13 cellular contexts compared by ENCODE assay signal in the genomic region with DNA sequence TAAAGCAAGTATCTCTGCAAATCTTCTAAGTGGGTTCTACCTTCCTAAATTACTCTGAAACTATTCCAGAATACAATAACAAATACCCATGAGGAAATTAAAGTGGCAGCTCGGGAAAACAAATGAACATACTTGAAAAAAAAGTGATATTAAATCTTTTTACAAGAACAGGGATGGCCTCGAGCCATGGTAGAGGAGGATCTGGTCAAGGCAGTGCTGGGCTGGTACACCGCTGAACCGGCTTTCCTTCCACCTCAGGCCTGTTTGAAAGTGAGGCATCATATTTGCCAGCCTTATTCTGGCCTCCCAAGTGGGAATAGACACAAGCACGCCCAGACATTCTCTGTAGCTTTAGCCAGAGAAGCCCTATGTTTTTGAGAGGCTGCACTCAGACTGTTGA.
DNase-seq lines count a peak whose midpoint lies in the region; ATAC-seq and TF ChIP-seq lines count a peak whose summit lies in the region.
"Had no signal": no experiment of that assay in that cellular context is flagged by ENCODE, and none has a peak within 500 bp of the region (broad histone marks: within the 10 kb centered on the region; RNA-seq: fewer than 3 reads in every experiment).

No MANE protein-coding gene starts in this region.

- TF ChIP-seq POLR2A in body of pancreas (IDR thresholded peaks at IDR 0.05) (no peak), gastrocnemius medialis (IDR thresholded peaks at IDR 0.05) (no peak)

- TF ChIP-seq CTCF in body of pancreas (IDR thresholded peaks at IDR 0.05): no peak
- TF ChIP-seq CTCF in gastrocnemius medialis (IDR thresholded peaks at IDR 0.05 in 4 of 5, conservative IDR thresholded peaks at IDR 0.05 in 1 of 5): no peak

- H3K4me3 ChIP-seq in body of pancreas: no peak overlapping the region
- H3K4me3 ChIP-seq in gastrocnemius medialis: no peak overlapping the region
- H3K4me3 ChIP-seq: BLaER1 treated with 17β-estradiol and CSF1 and Interleukin-3, amounts not matched to agents 10 nM and 100 nM had no signal

- H3K27ac Mint-ChIP-seq in activated naive CD8-positive, alpha-beta T cell treated with anti-CD3 and anti-CD28 coated beads, Interleukin-2, amount 50 U/mL, for 24 hours: no peak overlapping the region
- H3K27ac Mint-ChIP-seq in activated naive CD8-positive, alpha-beta T cell treated with anti-CD3 and anti-CD28 coated beads for 36 hours: no peak overlapping the region
- H3K27ac Mint-ChIP-seq: CD4-positive, alpha-beta T cell; HFFc6 had no signal

- no peaks in the 10 kb centered on the region for H3K9me3 Mint-ChIP-seq in activated naive CD8-positive, alpha-beta T cell treated with anti-CD3 and anti-CD28 coated beads, Interleukin-2, amount 50 U/mL, for 24 hours
- H3K9me3 Mint-ChIP-seq in activated naive CD8-positive, alpha-beta T cell treated with anti-CD3 and anti-CD28 coated beads for 36 hours: no peaks in the 10 kb centered on the region
- H3K9me3 Mint-ChIP-seq: CD4-positive, alpha-beta T cell; HFFc6 had no signal

- 88 to 91% methylated on average over 5 of the region's 5 CpGs for WGBS in body of pancreas, 2 donors

- H3K4me1 ChIP-seq in body of pancreas (peaks cover 57% of the 10 kb centered on the region), gastrocnemius medialis (peaks cover 54 to 68% of the 10 kb centered on the region in 2 donors)
- H3K4me1 ChIP-seq: BLaER1 treated with 17β-estradiol and CSF1 and Interleukin-3, amounts not matched to agents 10 nM and 100 nM had no signal

- H3K36me3 ChIP-seq in body of pancreas (replicated peaks in 1 of 2; ENCODE audit: insufficient read depth in 1 of 2, low read depth in 2 of 2) (no peaks in the 10 kb centered on the region), gastrocnemius medialis (no peaks in the 10 kb centered on the region)

- H3K27me3 Mint-ChIP-seq in activated naive CD8-positive, alpha-beta T cell treated with anti-CD3 and anti-CD28 coated beads, Interleukin-2, amount 50 U/mL, for 24 hours: peaks cover 4% of the 10 kb centered on the region
- H3K27me3 Mint-ChIP-seq in activated naive CD8-positive, alpha-beta T cell treated with anti-CD3 and anti-CD28 coated beads for 36 hours: peaks cover 4% of the 10 kb centered on the region

- H3K36me3 Mint-ChIP-seq in activated naive CD8-positive, alpha-beta T cell treated with anti-CD3 and anti-CD28 coated beads, Interleukin-2, amount 50 U/mL, for 24 hours (ENCODE audit: low read depth): no peaks in the 10 kb centered on the region
- H3K36me3 Mint-ChIP-seq in activated naive CD8-positive, alpha-beta T cell treated with anti-CD3 and anti-CD28 coated beads for 36 hours: no peaks in the 10 kb centered on the region

- DNase-seq in activated naive CD8-positive, alpha-beta T cell treated with anti-CD3 and anti-CD28 coated beads, Interleukin-2, amount 50 U/mL, for 24 hours: no peak
- DNase-seq in activated naive CD8-positive, alpha-beta T cell treated with anti-CD3 and anti-CD28 coated beads for 36 hours: no peak
- no peak for DNase-seq in body of pancreas
- no peak for DNase-seq in gastrocnemius medialis
- DNase-seq in NCI-H524 (lab: John Stamatoyannopoulos, UW): no peak
- DNase-seq in NK-92 treated with Interleukin-12 subunit alpha and Interleukin-12 subunit beta, amount 100 ng/mL, for 24 hours (lab: John Stamatoyannopoulos, UW): no peak
- DNase-seq: ACHN; Calu3; CD4-positive, alpha-beta T cell; HCEC 1CT; HFFc6 had no signal

- no peaks in the 10 kb centered on the region for H3K9me3 ChIP-seq in body of pancreas
- H3K9me3 ChIP-seq in gastrocnemius medialis: no peaks in the 10 kb centered on the region
- H3K9me3 ChIP-seq: BLaER1 treated with 17β-estradiol and CSF1 and Interleukin-3, amounts not matched to agents 10 nM and 100 nM had no signal

- ATAC-seq in activated naive CD8-positive, alpha-beta T cell treated with anti-CD3 and anti-CD28 coated beads, Interleukin-2, amount 50 U/mL, for 24 hours: peak; percentile 20
- ATAC-seq in body of pancreas: no peak
- ATAC-seq in gastrocnemius medialis: no peak
- no peak for ATAC-seq in HG03280 (IDR thresholded peaks at IDR 0.05; ENCODE audit: unreplicated experiment)

- H3K27ac ChIP-seq in body of pancreas: peak overlapping the region; percentile 64 to 87 (median 83)
- H3K27ac ChIP-seq in gastrocnemius medialis: peak overlapping the region; percentile 55 to 76 (median 72)
- H3K27ac ChIP-seq: BLaER1 treated with 17β-estradiol and CSF1 and Interleukin-3, amounts not matched to agents 10 nM and 100 nM had no signal

- intact Hi-C loops in body of pancreas (cut with DNase I) (no loop called here), gastrocnemius medialis (cut with DNase I; ENCODE audit: low total_unique reads) (loop anchor here (5.0 to 10.0 kb wide), 2 partner anchors 122 to 215 kb away; a partner anchor contains a TSS)

- in situ Hi-C loops in gastrocnemius medialis (cut with MboI; ENCODE audit: low sequenced_read_pairs in 4 of 4): no loop called here

- no peak overlapping the region for H3K4me3 Mint-ChIP-seq in activated naive CD8-positive, alpha-beta T cell treated with anti-CD3 and anti-CD28 coated beads, Interleukin-2, amount 50 U/mL, for 24 hours
- H3K4me3 Mint-ChIP-seq in activated naive CD8-positive, alpha-beta T cell treated with anti-CD3 and anti-CD28 coated beads for 36 hours: no peak overlapping the region
- H3K4me3 Mint-ChIP-seq: CD4-positive, alpha-beta T cell; HFFc6 had no signal

- H3K4me1 Mint-ChIP-seq in activated naive CD8-positive, alpha-beta T cell treated with anti-CD3 and anti-CD28 coated beads, Interleukin-2, amount 50 U/mL, for 24 hours: peaks cover 3% of the 10 kb centered on the region
- H3K4me1 Mint-ChIP-seq in activated naive CD8-positive, alpha-beta T cell treated with anti-CD3 and anti-CD28 coated beads for 36 hours: peaks cover 2% of the 10 kb centered on the region

- H3K27me3 ChIP-seq in body of pancreas: no peaks in the 10 kb centered on the region
- no peaks in the 10 kb centered on the region for H3K27me3 ChIP-seq in gastrocnemius medialis
- H3K27me3 ChIP-seq: BLaER1 treated with 17β-estradiol and CSF1 and Interleukin-3, amounts not matched to agents 10 nM and 100 nM had no signal
